Comparison of ENCODE assay signal across 21 cellular contexts in genomic region chr15:70556376-70556775, GRCh38.
DNase-seq lines count a peak whose midpoint lies in the region; ATAC-seq and TF ChIP-seq lines count a peak whose summit lies in the region.
"Had no signal": no experiment of that assay in that cellular context is flagged by ENCODE, and none has a peak within 500 bp of the region (broad histone marks: within the 10 kb centered on the region; RNA-seq: fewer than 3 reads in every experiment).

No MANE protein-coding gene starts in this region.

- intact Hi-C loops in stomach (cut with DNase I; ENCODE audit: low total_unique reads) = no loop called here

- TF ChIP-seq EP300 in stomach (IDR thresholded peaks at IDR 0.05) = no peak

- peaks cover 5% of the 10 kb centered on the region for H3K4me1 ChIP-seq in endodermal cell (ENCODE audit: control insufficient read depth, insufficient read depth, low read length)
- peaks cover 9 to 19% (median 12%) of the 10 kb centered on the region in 4 donors for H3K4me1 ChIP-seq in stomach
- H3K4me1 ChIP-seq: A549 had no signal

- TF ChIP-seq CTCF in endodermal cell (conservative IDR thresholded peaks at IDR 0.05) = no peak
- TF ChIP-seq CTCF in stomach (IDR thresholded peaks at IDR 0.05) = no peak

- no peaks in the 10 kb centered on the region for H3K36me3 Mint-ChIP-seq in endodermal cell (ENCODE audit: low read depth)
- H3K36me3 Mint-ChIP-seq: IgD-negative memory B cell had no signal

- H3K27me3 ChIP-seq in endodermal cell (ENCODE audit: control insufficient read depth, insufficient read depth, low read length, poor library complexity, severe bottlenecking) (peaks cover 4% of the 10 kb centered on the region), stomach (no peaks in the 10 kb centered on the region)
- H3K27me3 ChIP-seq: Peyer's patch had no signal

- peaks cover 2% of the 10 kb centered on the region for H3K27me3 Mint-ChIP-seq in endodermal cell (ENCODE audit: insufficient read depth)
- H3K27me3 Mint-ChIP-seq: IgD-negative memory B cell had no signal

- H3K9me3 ChIP-seq in endodermal cell (ENCODE audit: control insufficient read depth, low read length) (peaks cover 4% of the 10 kb centered on the region), stomach (no peaks in the 10 kb centered on the region)
- H3K9me3 ChIP-seq: A549, Peyer's patch had no signal

- no peak for TF ChIP-seq POLR2A in stomach (IDR thresholded peaks at IDR 0.05)

- H3K27ac ChIP-seq in endodermal cell (ENCODE audit: low read depth, low read length) (no peak overlapping the region), stomach (no peak overlapping the region)
- H3K27ac ChIP-seq: A549, Peyer's patch had no signal

- WGBS in endodermal cell (ENCODE audit: insufficient coverage in 1 of 2, insufficient read length in 1 of 2), 2 experiments = 74 to 80% methylated on average over 4 of the region's 4 CpGs
- 73 to 75% (median 73%) methylated on average over 4 of the region's 4 CpGs for WGBS in stomach, 5 donors

- ATAC-seq in GM21825 (IDR thresholded peaks at IDR 0.05; ENCODE audit: unreplicated experiment) = no peak
- ATAC-seq: Right ventricle myocardium inferior had no signal

- no peak overlapping the region for H3K27ac Mint-ChIP-seq in endodermal cell
- H3K27ac Mint-ChIP-seq: IgD-negative memory B cell had no signal

- H3K4me3 Mint-ChIP-seq in endodermal cell = no peak overlapping the region
- H3K4me3 Mint-ChIP-seq: IgD-negative memory B cell had no signal

- H3K36me3 ChIP-seq in endodermal cell (ENCODE audit: control insufficient read depth, insufficient read depth, low read length) = no peaks in the 10 kb centered on the region
- H3K36me3 ChIP-seq in stomach = no peaks in the 10 kb centered on the region
- H3K36me3 ChIP-seq: Peyer's patch had no signal

- no peak overlapping the region for H3K4me3 ChIP-seq in endodermal cell (ENCODE audit: low read length)
- H3K4me3 ChIP-seq in stomach = no peak overlapping the region
- H3K4me3 ChIP-seq: A549, Peyer's patch had no signal

- peak; percentile 62 for DNase-seq in activated CD8-positive, alpha-beta memory T cell treated with anti-CD3 and anti-CD28 coated beads for 24 hours
- no peak for DNase-seq in activated CD8-positive, alpha-beta memory T cell treated with anti-CD3 and anti-CD28 coated beads, Interleukin-2, amount 50 U/mL, for 4 hours
- DNase-seq in D341Med (ENCODE audit: low spot score) (peak; percentile 14), endodermal cell (peak; percentile 41), stomach (peak; percentile 16), NCI-H1048 (lab: John Stamatoyannopoulos, UW) (no peak)
- DNase-seq: DMS79 treated with DMSO at 0.1 percent for 48 hours, H7, Kasumi-1, MM.1S, NCI-H1092 treated with DMSO at 0.1 percent for 48 hours, NCI-H146, NCI-H2081 treated with DMSO at 0.1 percent for 48 hours, NCI-H226, NCI-H526, Peyer's patch, SW 1271 had no signal

- peaks cover 5% of the 10 kb centered on the region for H3K9me3 Mint-ChIP-seq in endodermal cell

- H3K9ac ChIP-seq in endodermal cell (ENCODE audit: extremely low read depth, low read length, poor library complexity, severe bottlenecking) = no peak overlapping the region

- peaks cover 16% of the 10 kb centered on the region for H3K4me1 Mint-ChIP-seq in endodermal cell

Comparison
In these comparisons a context has a peak if more than half of its experiments do, and no peak if none do; other contexts are left out.
1. DNase-seq: peak in activated CD8-positive, alpha-beta memory T cell treated with anti-CD3 and anti-CD28 coated beads for 24 hours (single experiment), D341Med (single experiment), endodermal cell (single experiment) and stomach (single experiment); none in activated CD8-positive, alpha-beta memory T cell treated with anti-CD3 and anti-CD28 coated beads, Interleukin-2, amount 50 U/mL, for 4 hours (single experiment) and NCI-H1048 (single experiment).